ENCODE assay signal across 20 cellular contexts in the genomic region with DNA sequence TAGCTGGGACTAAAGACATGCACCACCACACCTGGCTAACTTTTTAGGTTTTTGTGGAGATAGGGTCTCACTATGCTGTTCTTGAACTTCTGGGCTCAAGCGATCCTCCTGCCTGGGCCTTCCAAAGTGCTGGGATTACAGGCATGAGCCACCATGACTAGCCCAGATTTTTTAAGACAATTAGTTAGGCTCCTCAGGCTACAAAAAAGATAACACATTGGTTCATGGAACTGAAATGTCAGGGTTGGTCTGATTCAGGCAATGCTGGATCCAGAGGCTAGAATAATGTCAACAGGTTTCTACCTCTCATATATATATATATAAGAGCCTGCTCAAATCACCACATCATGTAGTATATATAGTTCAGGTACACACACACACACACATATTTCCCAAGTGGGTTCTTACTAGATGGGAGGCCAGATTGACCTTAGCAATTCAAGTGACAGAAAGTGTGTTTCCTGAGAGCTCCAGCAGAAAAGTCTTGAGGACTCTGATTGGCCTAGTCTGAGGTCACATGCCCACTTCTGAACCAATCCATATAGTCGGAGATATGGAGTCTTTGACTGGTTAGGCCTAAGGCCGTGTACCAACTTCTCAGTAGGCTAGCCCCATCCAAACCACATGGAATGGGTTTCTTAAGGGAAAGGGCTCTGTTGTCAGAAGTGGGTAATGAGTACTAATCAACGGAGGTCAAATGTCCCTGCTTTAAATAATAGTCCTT.
"Had no signal": no experiment of that assay in that cellular context is flagged by ENCODE, and none has a peak within 500 bp of the region (broad histone marks: within the 10 kb centered on the region; RNA-seq: fewer than 3 reads in every experiment).

No MANE protein-coding gene starts in this region.

- H3K4me3 ChIP-seq: left lung, lung, neural progenitor cell, pancreas, prostate gland, spleen, tibial artery, upper lobe of right lung, vagina had no signal

- H2AFZ ChIP-seq: neural progenitor cell had no signal

- H3K9me3 ChIP-seq: left lung, pancreas, prostate gland, spleen, tibial artery, upper lobe of right lung, vagina had no signal

- H3K4me1 ChIP-seq: foreskin keratinocyte, left lung, neural progenitor cell, prostate gland, spleen, tibial artery, upper lobe of right lung, vagina had no signal

- H3K36me3 ChIP-seq: left lung, neural progenitor cell, pancreas, prostate gland, spleen, tibial artery, upper lobe of right lung, vagina had no signal

- FAIRE-seq: keratinocyte, pancreas had no signal

- H3K9ac ChIP-seq: neural progenitor cell had no signal

- DNase-seq: dermis blood vessel endothelial cell; foreskin keratinocyte; immature natural killer cell; left lung; mesenchymal stem cell; midbrain; occipital lobe; pancreas; spleen; stimulated activated CD4-positive, alpha-beta T cell treated with anti-CD3 and anti-CD28 coated beads, Interleukin-15, amount 100 ng/mL, for 24 hours; stimulated activated CD4-positive, alpha-beta T cell treated with anti-CD3 and anti-CD28 coated beads, Interleukin-1b, Interleukin-23, amount 100 ng/mL, for 48 hours; stimulated activated CD4-positive, alpha-beta T cell treated with anti-CD3 and anti-CD28 coated beads, Interleukin-4, amount 100 ng/mL, for 24 hours; tibial artery; upper lobe of right lung had no signal

- H3K4me2 ChIP-seq: neural progenitor cell had no signal

- ATAC-seq: pancreas, sciatic nerve, upper lobe of right lung had no signal

- H3K27ac ChIP-seq: foreskin keratinocyte, left lung, neural progenitor cell, prostate gland, spleen, tibial artery, upper lobe of right lung, vagina had no signal

- H3K27me3 ChIP-seq: foreskin keratinocyte, left lung, neural progenitor cell, pancreas, tibial artery, upper lobe of right lung, vagina had no signal
